Comparison of ENCODE assay signal across 8 cellular contexts in the genomic region with DNA sequence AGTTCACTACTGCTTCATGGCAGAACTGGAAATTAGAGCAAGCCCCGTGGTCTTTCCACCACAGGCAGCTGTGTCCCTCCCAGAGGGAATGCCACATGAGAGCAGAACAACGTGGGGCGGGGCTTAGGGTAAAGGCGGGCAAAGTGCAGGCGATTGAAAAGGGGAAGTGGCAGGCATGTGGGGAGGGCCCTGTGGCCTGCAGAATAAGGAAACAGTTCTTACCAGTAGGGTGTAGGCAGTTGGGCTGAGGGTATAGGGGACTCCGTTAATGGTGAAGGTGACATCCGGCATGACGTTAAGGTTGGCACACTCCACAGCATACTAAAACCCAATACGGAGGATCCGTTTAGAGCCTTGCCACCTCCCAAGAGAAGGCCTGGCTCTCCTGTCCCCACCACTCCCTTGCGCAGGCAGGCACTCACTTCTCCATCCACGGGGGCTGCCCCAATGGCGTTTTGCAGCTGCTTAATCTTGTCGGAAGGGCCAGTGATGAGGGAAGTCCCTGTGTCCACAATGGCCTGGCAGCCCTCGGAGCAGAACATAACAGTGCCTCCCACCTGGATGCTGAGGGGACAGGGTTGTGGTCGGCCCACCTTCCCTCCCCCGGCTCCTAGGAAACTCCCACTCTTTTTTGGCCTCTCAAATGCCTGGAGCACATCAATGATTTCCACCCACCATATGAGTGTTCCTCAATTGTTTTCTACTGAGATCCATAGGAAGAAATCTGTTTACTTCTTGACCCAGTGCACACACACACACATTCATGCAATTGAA. TPM values are rescaled to one million over a fixed set of nuclear protein-coding genes. Genes with fewer than 3 reads are reported as not detected.
A peak's percentile ranks its signal among the peaks of the same experiment; 100 is the strongest.
DNase-seq lines count a peak whose midpoint lies in the region; ATAC-seq lines count a peak whose summit lies in the region.

No MANE protein-coding gene starts in this region.

- H3K9me3 Mint-ChIP-seq in activated naive CD8-positive, alpha-beta T cell treated with anti-CD3 and anti-CD28 coated beads, Interleukin-2, amount 50 U/mL, for 24 hours: no peaks in the 10 kb centered on the region
- no peaks in the 10 kb centered on the region for H3K9me3 Mint-ChIP-seq in naive B cell

- H3K27me3 Mint-ChIP-seq in activated naive CD8-positive, alpha-beta T cell treated with anti-CD3 and anti-CD28 coated beads, Interleukin-2, amount 50 U/mL, for 24 hours: peaks cover 2% of the 10 kb centered on the region
- H3K27me3 Mint-ChIP-seq in naive B cell: no peaks in the 10 kb centered on the region

- DNase-seq in MV-4-11 (lab: John Stamatoyannopoulos, UW): peak; percentile 99
- DNase-seq in activated naive CD8-positive, alpha-beta T cell treated with anti-CD3 and anti-CD28 coated beads, Interleukin-2, amount 50 U/mL, for 24 hours: peak; percentile 61
- DNase-seq in naive B cell: peak; percentile 90
- DNase-seq in SHP77 (lab: John Stamatoyannopoulos, UW): no peak
- DNase-seq in NCI-H1048 (lab: John Stamatoyannopoulos, UW): no peak
- DNase-seq in NCI-H2029 (lab: John Stamatoyannopoulos, UW): no peak

- H3K4me3 Mint-ChIP-seq in activated naive CD8-positive, alpha-beta T cell treated with anti-CD3 and anti-CD28 coated beads, Interleukin-2, amount 50 U/mL, for 24 hours: peak overlapping the region; percentile 21
- H3K4me3 Mint-ChIP-seq in naive B cell: peak overlapping the region; percentile 1 to 87 (median 77)

- peak overlapping the region; percentile 45 for H3K27ac Mint-ChIP-seq in activated naive CD8-positive, alpha-beta T cell treated with anti-CD3 and anti-CD28 coated beads, Interleukin-2, amount 50 U/mL, for 24 hours
- peak overlapping the region; percentile 90 to 98 (median 96) for H3K27ac Mint-ChIP-seq in naive B cell

- no peaks in the 10 kb centered on the region for H3K36me3 Mint-ChIP-seq in activated naive CD8-positive, alpha-beta T cell treated with anti-CD3 and anti-CD28 coated beads, Interleukin-2, amount 50 U/mL, for 24 hours (ENCODE audit: low read depth)
- no peaks in the 10 kb centered on the region for H3K36me3 Mint-ChIP-seq in naive B cell

- peaks cover 31% of the 10 kb centered on the region for H3K4me1 Mint-ChIP-seq in activated naive CD8-positive, alpha-beta T cell treated with anti-CD3 and anti-CD28 coated beads, Interleukin-2, amount 50 U/mL, for 24 hours
- peaks cover 22 to 30% (median 26%) of the 10 kb centered on the region in 3 donors for H3K4me1 Mint-ChIP-seq in naive B cell

- ATAC-seq in GM18870 (IDR thresholded peaks at IDR 0.05; ENCODE audit: unreplicated experiment) (peak; percentile 96), HG02610 (IDR thresholded peaks at IDR 0.05; ENCODE audit: unreplicated experiment) (peak; percentile 93), naive B cell (ENCODE audit: low read depth in 2 of 2) (peak; percentile 97 to 99)
- ATAC-seq in activated naive CD8-positive, alpha-beta T cell treated with anti-CD3 and anti-CD28 coated beads, Interleukin-2, amount 50 U/mL, for 24 hours: peak; percentile 90

RNA-seq across cellular contexts. Expression of gene RAB7B, which starts 9.1 kb away (rescaled TPM):
- not detected for polyA plus RNA-seq in naive B cell (ENCODE audit: low read depth in 6 of 6)

RNA-seq across cellular contexts. Expression of gene CTSE, which starts 11.4 kb away (rescaled TPM):
- polyA plus RNA-seq in naive B cell (ENCODE audit: low read depth in 6 of 6): not detected

RNA-seq across cellular contexts. Expression of gene RHEX, which starts 40.7 kb away (rescaled TPM):
- 1 to 10 TPM in 2 of 6 donors, under 1 TPM in 4; 0.28 to 5.3 (median 0.60) TPM for polyA plus RNA-seq in naive B cell (ENCODE audit: low read depth in 6 of 6)

Comparison
In these comparisons a context has a peak if more than half of its experiments do, and no peak if none do; other contexts are left out.
1. DNase-seq: peak in MV-4-11 (single experiment), activated naive CD8-positive, alpha-beta T cell treated with anti-CD3 and anti-CD28 coated beads, Interleukin-2, amount 50 U/mL, for 24 hours (single experiment) and naive B cell (single experiment); none in SHP77 (0 of 2), NCI-H1048 (single experiment) and NCI-H2029 (single experiment).
2. Peak in every context shown above with its lines, with median percentiles within 50 percentile points of each other: ATAC-seq.